In genomic region chr3:149555941-149556340, GRCh38 we compare ENCODE assay signal across 11 cellular contexts.
DNase-seq lines count a peak whose midpoint lies in the region; TF ChIP-seq lines count a peak whose summit lies in the region.
"Had no signal": no experiment of that assay in that cellular context is flagged by ENCODE, and none has a peak within 500 bp of the region (broad histone marks: within the 10 kb centered on the region; RNA-seq: fewer than 3 reads in every experiment).

No MANE protein-coding gene starts in this region.

- no peaks in the 10 kb centered on the region for H4K20me1 ChIP-seq in BLaER1 treated with 17β-estradiol and CSF1 and Interleukin-3, amounts not matched to agents 10 nM and 100 nM

- H3K9me3 ChIP-seq in BLaER1 treated with 17β-estradiol and CSF1 and Interleukin-3, amounts not matched to agents 10 nM and 100 nM (replicated peaks in 1 of 11): no peaks in the 10 kb centered on the region
- H3K9me3 ChIP-seq in adipocyte (ENCODE audit: control insufficient read depth, low read length) (no peaks in the 10 kb centered on the region), parathyroid adenoma (ENCODE audit: control insufficient read depth, low read length) (no peaks in the 10 kb centered on the region), WERI-Rb-1 (ENCODE audit: severe bottlenecking) (no peaks in the 10 kb centered on the region)

- H3K79me2 ChIP-seq in parathyroid adenoma: no peaks in the 10 kb centered on the region

- peak overlapping the region in 9 of 11 experiments; percentile 32 to 76 (median 60); a peak in 18 of 22 replicates for H3K4me2 ChIP-seq in BLaER1 treated with 17β-estradiol and CSF1 and Interleukin-3, amounts not matched to agents 10 nM and 100 nM
- peak overlapping the region; percentile 22 for H3K4me2 ChIP-seq in parathyroid adenoma (ENCODE audit: low read length)
- H3K4me2 ChIP-seq: KMS-11 had no signal

- H3K27ac ChIP-seq in BLaER1 treated with 17β-estradiol and CSF1 and Interleukin-3, amounts not matched to agents 10 nM and 100 nM: peak overlapping the region in 2 of 11 experiments; percentile 17 to 18; a peak in 1 of 22 replicates
- H3K27ac ChIP-seq in parathyroid adenoma (peak overlapping the region; percentile 46), WERI-Rb-1 (no peak overlapping the region)
- H3K27ac ChIP-seq: KMS-11 had no signal

- H3K36me3 ChIP-seq in BLaER1 treated with 17β-estradiol and CSF1 and Interleukin-3, amounts not matched to agents 10 nM and 100 nM: no peaks in the 10 kb centered on the region
- H3K36me3 ChIP-seq in adipocyte (ENCODE audit: control insufficient read depth, insufficient read depth, low read length, severe bottlenecking) (no peaks in the 10 kb centered on the region), parathyroid adenoma (ENCODE audit: control insufficient read depth, insufficient read depth, low read length) (no peaks in the 10 kb centered on the region), WERI-Rb-1 (no peaks in the 10 kb centered on the region)

- peak overlapping the region; percentile 34 for H2AFZ ChIP-seq in parathyroid adenoma

- no peak overlapping the region for H3K4me3 ChIP-seq in BLaER1 treated with 17β-estradiol and CSF1 and Interleukin-3, amounts not matched to agents 10 nM and 100 nM
- H3K4me3 ChIP-seq in adipocyte (ENCODE audit: low read length) (peak overlapping the region; percentile 61), parathyroid adenoma (ENCODE audit: low read depth, low read length) (no peak overlapping the region), WERI-Rb-1 (ENCODE audit: low read depth, low read length) (no peak overlapping the region)

- H3K27me3 ChIP-seq in BLaER1 treated with 17β-estradiol and CSF1 and Interleukin-3, amounts not matched to agents 10 nM and 100 nM: no peaks in the 10 kb centered on the region
- H3K27me3 ChIP-seq in adipocyte (replicated peaks; ENCODE audit: control insufficient read depth, insufficient read depth, low read length) (no peaks in the 10 kb centered on the region), parathyroid adenoma (ENCODE audit: control insufficient read depth, insufficient read depth, low read length) (no peaks in the 10 kb centered on the region), WERI-Rb-1 (ENCODE audit: insufficient read depth, low read depth, severe bottlenecking) (no peaks in the 10 kb centered on the region)

- peak overlapping the region in 1 of 11 experiments; percentile 11; a peak in 1 of 22 replicates for H3K9ac ChIP-seq in BLaER1 treated with 17β-estradiol and CSF1 and Interleukin-3, amounts not matched to agents 10 nM and 100 nM
- H3K9ac ChIP-seq in adipocyte (ENCODE audit: low read length): peak overlapping the region; percentile 78
- no peak overlapping the region for H3K9ac ChIP-seq in parathyroid adenoma
- H3K9ac ChIP-seq: KMS-11 had no signal

- DNase-seq in adipocyte (ENCODE audit: low read depth) (peak; percentile 87), glomerular visceral epithelial cell (ENCODE audit: extremely low spot score) (peak; percentile 49), retina (no peak), NCI-H146 (lab: John Stamatoyannopoulos, UW) (no peak), WERI-Rb-1 (no peak), NCI-H1105 treated with DMSO at 0.1 percent for 48 hours (lab: John Stamatoyannopoulos, UW) (no peak)
- DNase-seq: naive B cell, RPMI8226 had no signal

- H3K4me1 ChIP-seq in BLaER1 treated with 17β-estradiol and CSF1 and Interleukin-3, amounts not matched to agents 10 nM and 100 nM: peaks cover 0 to 32% (median 28%) of the 10 kb centered on the region in 10 experiments; a peak in 16 of 20 replicates
- peaks cover 40% of the 10 kb centered on the region for H3K4me1 ChIP-seq in adipocyte (ENCODE audit: control insufficient read depth, insufficient read depth, low read length)
- peaks cover 30% of the 10 kb centered on the region for H3K4me1 ChIP-seq in parathyroid adenoma

- TF ChIP-seq CTCF in parathyroid adenoma (IDR thresholded peaks at IDR 0.05) (no peak), WERI-Rb-1 (IDR thresholded peaks at IDR 0.05; ENCODE audit: low read depth, low read length) (no peak)

Comparison
In these comparisons a context has a peak if more than half of its experiments do, and no peak if none do; other contexts are left out.
1. DNase-seq: peak in adipocyte (single experiment) and glomerular visceral epithelial cell (single experiment); none in retina (single experiment), NCI-H146 (single experiment), WERI-Rb-1 (single experiment) and NCI-H1105 treated with DMSO at 0.1 percent for 48 hours (single experiment).